ENCODE assay signal across 1 cellular context in the genomic region with DNA sequence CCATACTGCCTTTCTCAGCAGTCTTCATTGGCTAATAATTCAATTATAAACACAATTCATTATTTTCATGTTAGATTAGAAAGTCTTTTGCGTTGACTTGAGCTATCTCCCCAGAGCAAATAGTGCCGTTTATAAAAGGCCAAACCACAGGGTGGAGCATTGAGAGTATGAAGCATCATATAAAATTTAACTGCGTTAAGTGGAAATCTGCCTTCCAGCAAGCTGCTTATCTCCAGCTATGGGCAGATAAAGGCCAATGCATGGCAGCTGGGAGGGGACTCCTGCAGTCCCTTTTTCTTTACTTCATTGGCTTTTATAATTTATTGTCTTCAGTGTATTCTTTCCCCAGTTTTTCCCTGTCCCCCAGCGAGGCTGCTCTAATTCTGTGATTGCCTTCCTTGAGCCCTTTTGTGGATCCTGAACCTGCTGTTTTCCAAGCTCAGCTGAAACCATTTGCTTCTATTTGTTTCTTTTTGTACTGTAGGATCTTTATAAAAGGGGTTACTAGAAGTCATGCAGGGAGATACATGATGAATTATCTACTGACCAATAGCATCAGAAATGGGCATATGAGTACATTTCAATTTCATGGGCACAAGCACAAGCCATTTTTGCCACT.
TF ChIP-seq lines count a peak whose summit lies in the region.

No MANE protein-coding gene starts in this region.

TF ChIP-seq in GM23338, 12 proteins besides CTCF, POLR2A, EP300 and RAD21 (continued from another document):
- TF ChIP-seq STAT1 (IDR thresholded peaks at IDR 0.05; ENCODE audit: unreplicated experiment): no peak
- TF ChIP-seq EZH2 (IDR thresholded peaks at IDR 0.05; ENCODE audit: low read depth, unreplicated experiment): no peak
- TF ChIP-seq ZNF114 (CRISPR knock-in tag; IDR thresholded peaks at IDR 0.05): no peak
- TF ChIP-seq, protein P1, sequence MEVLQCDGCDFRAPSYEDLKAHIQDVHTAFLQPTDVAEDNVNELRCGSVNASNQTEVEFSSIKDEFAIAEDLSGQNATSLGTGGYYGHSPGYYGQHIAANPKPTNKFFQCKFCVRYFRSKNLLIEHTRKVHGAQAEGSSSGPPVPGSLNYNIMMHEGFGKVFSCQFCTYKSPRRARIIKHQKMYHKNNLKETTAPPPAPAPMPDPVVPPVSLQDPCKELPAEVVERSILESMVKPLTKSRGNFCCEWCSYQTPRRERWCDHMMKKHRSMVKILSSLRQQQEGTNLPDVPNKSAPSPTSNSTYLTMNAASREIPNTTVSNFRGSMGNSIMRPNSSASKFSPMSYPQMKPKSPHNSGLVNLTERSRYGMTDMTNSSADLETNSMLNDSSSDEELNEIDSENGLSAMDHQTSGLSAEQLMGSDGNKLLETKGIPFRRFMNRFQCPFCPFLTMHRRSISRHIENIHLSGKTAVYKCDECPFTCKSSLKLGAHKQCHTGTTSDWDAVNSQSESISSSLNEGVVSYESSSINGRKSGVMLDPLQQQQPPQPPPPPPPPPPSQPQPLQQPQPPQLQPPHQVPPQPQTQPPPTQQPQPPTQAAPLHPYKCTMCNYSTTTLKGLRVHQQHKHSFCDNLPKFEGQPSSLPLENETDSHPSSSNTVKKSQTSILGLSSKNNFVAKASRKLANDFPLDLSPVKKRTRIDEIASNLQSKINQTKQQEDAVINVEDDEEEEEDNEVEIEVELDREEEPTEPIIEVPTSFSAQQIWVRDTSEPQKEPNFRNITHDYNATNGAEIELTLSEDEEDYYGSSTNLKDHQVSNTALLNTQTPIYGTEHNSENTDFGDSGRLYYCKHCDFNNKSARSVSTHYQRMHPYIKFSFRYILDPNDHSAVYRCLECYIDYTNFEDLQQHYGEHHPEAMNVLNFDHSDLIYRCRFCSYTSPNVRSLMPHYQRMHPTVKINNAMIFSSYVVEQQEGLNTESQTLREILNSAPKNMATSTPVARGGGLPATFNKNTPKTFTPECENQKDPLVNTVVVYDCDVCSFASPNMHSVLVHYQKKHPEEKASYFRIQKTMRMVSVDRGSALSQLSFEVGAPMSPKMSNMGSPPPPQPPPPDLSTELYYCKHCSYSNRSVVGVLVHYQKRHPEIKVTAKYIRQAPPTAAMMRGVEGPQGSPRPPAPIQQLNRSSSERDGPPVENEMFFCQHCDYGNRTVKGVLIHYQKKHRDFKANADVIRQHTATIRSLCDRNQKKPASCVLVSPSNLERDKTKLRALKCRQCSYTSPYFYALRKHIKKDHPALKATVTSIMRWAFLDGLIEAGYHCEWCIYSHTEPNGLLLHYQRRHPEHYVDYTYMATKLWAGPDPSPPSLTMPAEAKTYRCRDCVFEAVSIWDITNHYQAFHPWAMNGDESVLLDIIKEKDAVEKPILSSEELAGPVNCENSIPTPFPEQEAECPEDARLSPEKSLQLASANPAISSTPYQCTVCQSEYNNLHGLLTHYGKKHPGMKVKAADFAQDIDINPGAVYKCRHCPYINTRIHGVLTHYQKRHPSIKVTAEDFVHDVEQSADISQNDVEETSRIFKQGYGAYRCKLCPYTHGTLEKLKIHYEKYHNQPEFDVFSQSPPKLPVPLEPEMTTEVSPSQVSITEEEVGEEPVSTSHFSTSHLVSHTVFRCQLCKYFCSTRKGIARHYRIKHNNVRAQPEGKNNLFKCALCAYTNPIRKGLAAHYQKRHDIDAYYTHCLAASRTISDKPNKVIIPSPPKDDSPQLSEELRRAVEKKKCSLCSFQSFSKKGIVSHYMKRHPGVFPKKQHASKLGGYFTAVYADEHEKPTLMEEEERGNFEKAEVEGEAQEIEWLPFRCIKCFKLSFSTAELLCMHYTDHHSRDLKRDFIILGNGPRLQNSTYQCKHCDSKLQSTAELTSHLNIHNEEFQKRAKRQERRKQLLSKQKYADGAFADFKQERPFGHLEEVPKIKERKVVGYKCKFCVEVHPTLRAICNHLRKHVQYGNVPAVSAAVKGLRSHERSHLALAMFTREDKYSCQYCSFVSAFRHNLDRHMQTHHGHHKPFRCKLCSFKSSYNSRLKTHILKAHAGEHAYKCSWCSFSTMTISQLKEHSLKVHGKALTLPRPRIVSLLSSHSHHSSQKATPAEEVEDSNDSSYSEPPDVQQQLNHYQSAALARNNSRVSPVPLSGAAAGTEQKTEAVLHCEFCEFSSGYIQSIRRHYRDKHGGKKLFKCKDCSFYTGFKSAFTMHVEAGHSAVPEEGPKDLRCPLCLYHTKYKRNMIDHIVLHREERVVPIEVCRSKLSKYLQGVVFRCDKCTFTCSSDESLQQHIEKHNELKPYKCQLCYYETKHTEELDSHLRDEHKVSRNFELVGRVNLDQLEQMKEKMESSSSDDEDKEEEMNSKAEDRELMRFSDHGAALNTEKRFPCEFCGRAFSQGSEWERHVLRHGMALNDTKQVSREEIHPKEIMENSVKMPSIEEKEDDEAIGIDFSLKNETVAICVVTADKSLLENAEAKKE (CRISPR knock-in tag; IDR thresholded peaks at IDR 0.05): no peak
